ENCODE assay signal across 2 cellular contexts in genomic region chr5:159209438-159210305, GRCh38.
TF ChIP-seq lines count a peak whose summit lies in the region.

A gene with protein sequence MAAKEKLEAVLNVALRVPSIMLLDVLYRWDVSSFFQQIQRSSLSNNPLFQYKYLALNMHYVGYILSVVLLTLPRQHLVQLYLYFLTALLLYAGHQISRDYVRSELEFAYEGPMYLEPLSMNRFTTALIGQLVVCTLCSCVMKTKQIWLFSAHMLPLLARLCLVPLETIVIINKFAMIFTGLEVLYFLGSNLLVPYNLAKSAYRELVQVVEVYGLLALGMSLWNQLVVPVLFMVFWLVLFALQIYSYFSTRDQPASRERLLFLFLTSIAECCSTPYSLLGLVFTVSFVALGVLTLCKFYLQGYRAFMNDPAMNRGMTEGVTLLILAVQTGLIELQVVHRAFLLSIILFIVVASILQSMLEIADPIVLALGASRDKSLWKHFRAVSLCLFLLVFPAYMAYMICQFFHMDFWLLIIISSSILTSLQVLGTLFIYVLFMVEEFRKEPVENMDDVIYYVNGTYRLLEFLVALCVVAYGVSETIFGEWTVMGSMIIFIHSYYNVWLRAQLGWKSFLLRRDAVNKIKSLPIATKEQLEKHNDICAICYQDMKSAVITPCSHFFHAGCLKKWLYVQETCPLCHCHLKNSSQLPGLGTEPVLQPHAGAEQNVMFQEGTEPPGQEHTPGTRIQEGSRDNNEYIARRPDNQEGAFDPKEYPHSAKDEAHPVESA (minus strand): TSS chr5:159209553. CDS start chr5:159203617, 5,936 bp downstream.

TF ChIP-seq in HCT116, 20 proteins besides CTCF, POLR2A, EP300 and RAD21 (continued from another document):
- TF ChIP-seq MAX (IDR thresholded peaks at IDR 0.05) (peak; percentile 100), EZH2phosphoT487 (IDR thresholded peaks at IDR 0.05; ENCODE audit: borderline replicate concordance) (no peak), SP1 (IDR thresholded peaks at IDR 0.05; ENCODE audit: low read depth) (0 out of 2 replicates have a peak, but pooled peaks have one; percentile 36), ZBTB33 (IDR thresholded peaks at IDR 0.05; ENCODE audit: extremely low read depth, insufficient replicate concordance, low read length) (no peak), CEBPB (IDR thresholded peaks at IDR 0.05; ENCODE audit: low read depth) (no peak), POLR2AphosphoS5 (IDR thresholded peaks at IDR 0.05; ENCODE audit: low read depth, low read length) (peak; percentile 80), ZNF274 (IDR thresholded peaks at IDR 0.05; ENCODE audit: low read depth, low read length) (no peak), YY1 (IDR thresholded peaks at IDR 0.05; ENCODE audit: extremely low read depth, insufficient replicate concordance, low read depth, low read length) (peak; percentile 76), REST (IDR thresholded peaks at IDR 0.05; ENCODE audit: low read depth) (no peak), SIN3A (IDR thresholded peaks at IDR 0.05; ENCODE audit: low read depth) (peak; percentile 60; the same call in 1 of the 2 replicates), ZFX (IDR thresholded peaks at IDR 0.05) (peak; percentile 42)

TF ChIP-seq in SK-N-SH treated with all-trans-retinoic acid at 6 μM for 48 hours, 23 proteins besides CTCF, POLR2A, EP300 and RAD21 (continued from another document):
- TF ChIP-seq, protein P1, sequence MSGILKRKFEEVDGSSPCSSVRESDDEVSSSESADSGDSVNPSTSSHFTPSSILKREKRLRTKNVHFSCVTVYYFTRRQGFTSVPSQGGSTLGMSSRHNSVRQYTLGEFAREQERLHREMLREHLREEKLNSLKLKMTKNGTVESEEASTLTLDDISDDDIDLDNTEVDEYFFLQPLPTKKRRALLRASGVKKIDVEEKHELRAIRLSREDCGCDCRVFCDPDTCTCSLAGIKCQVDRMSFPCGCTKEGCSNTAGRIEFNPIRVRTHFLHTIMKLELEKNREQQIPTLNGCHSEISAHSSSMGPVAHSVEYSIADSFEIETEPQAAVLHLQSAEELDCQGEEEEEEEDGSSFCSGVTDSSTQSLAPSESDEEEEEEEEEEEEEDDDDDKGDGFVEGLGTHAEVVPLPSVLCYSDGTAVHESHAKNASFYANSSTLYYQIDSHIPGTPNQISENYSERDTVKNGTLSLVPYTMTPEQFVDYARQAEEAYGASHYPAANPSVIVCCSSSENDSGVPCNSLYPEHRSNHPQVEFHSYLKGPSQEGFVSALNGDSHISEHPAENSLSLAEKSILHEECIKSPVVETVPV (CRISPR knock-in tag; IDR thresholded peaks at IDR 0.05): no peak
- TF ChIP-seq CREB5 (CRISPR knock-in tag; IDR thresholded peaks at IDR 0.05; ENCODE audit: low read depth) (no peak), ZFP3 (CRISPR knock-in tag; IDR thresholded peaks at IDR 0.05) (no peak), ZC3H10 (CRISPR knock-in tag; IDR thresholded peaks at IDR 0.05) (no peak), TOX (CRISPR knock-in tag; IDR thresholded peaks at IDR 0.05; ENCODE audit: borderline replicate concordance) (no peak)
